ENCODE assay signal across 10 cellular contexts in the genomic region with DNA sequence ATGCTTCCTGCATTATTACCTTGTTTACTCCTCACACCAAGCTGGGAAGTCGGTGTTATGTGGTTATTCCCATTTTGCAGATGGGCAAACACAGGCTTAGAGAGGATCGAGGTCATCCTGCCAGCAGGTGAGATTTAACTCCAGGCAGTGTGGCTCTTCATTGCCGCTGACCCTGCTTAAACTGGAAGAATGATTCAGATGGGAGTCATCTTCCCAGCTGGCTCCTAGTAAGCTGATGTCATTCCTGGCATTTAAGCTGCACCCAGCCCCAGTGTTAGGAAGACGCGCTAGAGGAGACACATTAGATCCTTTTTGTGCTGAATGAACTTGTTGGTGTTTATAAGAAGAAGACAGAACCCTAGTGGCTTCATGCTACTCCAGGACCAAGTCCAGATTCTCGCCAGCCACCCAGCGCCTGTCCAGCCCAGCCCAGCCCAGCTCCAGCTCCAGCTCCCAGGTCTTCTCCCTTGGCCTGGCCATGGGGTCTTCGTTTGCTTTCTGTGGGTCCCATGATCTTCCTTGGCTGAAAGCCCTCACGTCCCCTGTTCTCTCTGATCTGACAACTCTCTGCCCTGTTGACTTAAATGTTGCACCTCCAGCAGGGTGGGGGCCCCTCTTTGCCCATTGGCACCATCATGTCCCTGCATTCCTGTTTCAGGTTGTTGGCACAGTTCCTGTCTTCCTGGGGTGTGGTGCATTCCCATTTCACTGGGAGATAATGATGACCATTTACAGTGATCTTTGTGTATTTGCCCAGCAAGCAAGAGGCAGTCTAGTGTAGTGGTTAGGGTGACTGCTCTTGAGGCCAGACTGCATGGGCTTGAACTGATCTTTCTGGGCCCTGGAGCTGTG. TPM values are rescaled to one million over a fixed set of nuclear protein-coding genes. Genes with fewer than 3 reads are reported as not detected.
A peak's percentile ranks its signal among the peaks of the same experiment; 100 is the strongest.
DNase-seq lines count a peak whose midpoint lies in the region; ATAC-seq and TF ChIP-seq lines count a peak whose summit lies in the region.
"Had no signal": no experiment of that assay in that cellular context is flagged by ENCODE, and none has a peak within 500 bp of the region (broad histone marks: within the 10 kb centered on the region; RNA-seq: fewer than 3 reads in every experiment).

No MANE protein-coding gene starts in this region.

- H3K4me2 ChIP-seq in MM.1S (ENCODE audit: low read depth, low read length) = no peak overlapping the region

- peaks cover 1% of the 10 kb centered on the region for H3K36me3 ChIP-seq in rectal smooth muscle tissue (ENCODE audit: control insufficient read depth, insufficient read depth, low read length)
- H3K36me3 ChIP-seq in MM.1S (replicated peaks; ENCODE audit: insufficient read depth, low read length) = no peaks in the 10 kb centered on the region
- H3K36me3 ChIP-seq: thoracic aorta had no signal

- H3K9me3 ChIP-seq in MM.1S (replicated peaks; ENCODE audit: insufficient read depth, low read length) = no peaks in the 10 kb centered on the region
- H3K9me3 ChIP-seq: thoracic aorta had no signal

- DNase-seq in Daoy (ENCODE audit: low read depth) (peak; percentile 91), RPMI7951 (ENCODE audit: low read depth) (peak; percentile 91), fibroblast of pulmonary artery (ENCODE audit: low read depth) (peak; percentile 87), MM.1S (no peak), NOMO-1 treated with dmso at 0.1 percent for 144 hours (lab: John Stamatoyannopoulos, UW; ENCODE audit: unreplicated experiment) (no peak)

- peaks cover 73% of the 10 kb centered on the region for H3K79me2 ChIP-seq in MM.1S (ENCODE audit: low read length)

- no peaks in the 10 kb centered on the region for H3K27me3 ChIP-seq in rectal smooth muscle tissue (ENCODE audit: control insufficient read depth, insufficient read depth, low read length)
- no peaks in the 10 kb centered on the region for H3K27me3 ChIP-seq in MM.1S (replicated peaks; ENCODE audit: insufficient read depth, low read length)

- no peak overlapping the region for H2AFZ ChIP-seq in MM.1S (ENCODE audit: low read length)

- H3K27ac ChIP-seq in rectal smooth muscle tissue (ENCODE audit: low read depth, low read length) (peak overlapping the region; percentile 60), MM.1S (ENCODE audit: low read length) (no peak overlapping the region)
- H3K27ac ChIP-seq: SK-N-MC, thoracic aorta had no signal

- H3K9ac ChIP-seq in rectal smooth muscle tissue (ENCODE audit: low read length) = no peak overlapping the region
- H3K9ac ChIP-seq in MM.1S (ENCODE audit: low read length) = no peak overlapping the region

- H3F3A ChIP-seq in MM.1S (ENCODE audit: insufficient read depth, low read length) = no peaks in the 10 kb centered on the region

- no peak overlapping the region for H3K4me3 ChIP-seq in fibroblast of pulmonary artery (replicated peaks; ENCODE audit: low read depth, low read length)
- H3K4me3 ChIP-seq in rectal smooth muscle tissue (ENCODE audit: low read length) = no peak overlapping the region
- no peak overlapping the region for H3K4me3 ChIP-seq in MM.1S (ENCODE audit: low read length)
- H3K4me3 ChIP-seq: SK-N-MC, thoracic aorta had no signal

- H3K4me1 ChIP-seq in rectal smooth muscle tissue (ENCODE audit: control insufficient read depth, insufficient read depth, low read length) (peaks cover 5% of the 10 kb centered on the region), MM.1S (ENCODE audit: low read length) (no peaks in the 10 kb centered on the region)

- H3K9me2 ChIP-seq in MM.1S (replicated peaks; ENCODE audit: insufficient read depth, low read length) = no peaks in the 10 kb centered on the region

- TF ChIP-seq CTCF in fibroblast of pulmonary artery (IDR thresholded peaks at IDR 0.05; ENCODE audit: low read length, missing control alignments) = no peak
- TF ChIP-seq CTCF in MM.1S (IDR thresholded peaks at IDR 0.05; ENCODE audit: low read length) = no peak

- no peak for ATAC-seq in GM19351 (IDR thresholded peaks at IDR 0.05; ENCODE audit: unreplicated experiment)
- ATAC-seq in GM21723 (IDR thresholded peaks at IDR 0.05; ENCODE audit: unreplicated experiment) = no peak

- H4K20me1 ChIP-seq in MM.1S (ENCODE audit: insufficient read depth, low read length) = no peaks in the 10 kb centered on the region

RNA-seq across cellular contexts. Expression of a gene that starts 13.6 kb away (rescaled TPM):
- total RNA-seq in Daoy (2014; rRNA removed; shearing (Covaris generic)) = 29.7 and 63.5 TPM in 2 replicates
- total RNA-seq in RPMI7951 (2014; rRNA removed; shearing (Covaris generic)) = 72.8 and 82.9 TPM in 2 replicates

Comparison
In these comparisons a context has a peak if more than half of its experiments do, and no peak if none do; other contexts are left out.
1. DNase-seq: peak in Daoy (single experiment), RPMI7951 (single experiment) and fibroblast of pulmonary artery (single experiment); none in MM.1S (single experiment) and NOMO-1 treated with dmso at 0.1 percent for 144 hours (single experiment).